7 cellular contexts compared by ENCODE assay signal in the genomic region with DNA sequence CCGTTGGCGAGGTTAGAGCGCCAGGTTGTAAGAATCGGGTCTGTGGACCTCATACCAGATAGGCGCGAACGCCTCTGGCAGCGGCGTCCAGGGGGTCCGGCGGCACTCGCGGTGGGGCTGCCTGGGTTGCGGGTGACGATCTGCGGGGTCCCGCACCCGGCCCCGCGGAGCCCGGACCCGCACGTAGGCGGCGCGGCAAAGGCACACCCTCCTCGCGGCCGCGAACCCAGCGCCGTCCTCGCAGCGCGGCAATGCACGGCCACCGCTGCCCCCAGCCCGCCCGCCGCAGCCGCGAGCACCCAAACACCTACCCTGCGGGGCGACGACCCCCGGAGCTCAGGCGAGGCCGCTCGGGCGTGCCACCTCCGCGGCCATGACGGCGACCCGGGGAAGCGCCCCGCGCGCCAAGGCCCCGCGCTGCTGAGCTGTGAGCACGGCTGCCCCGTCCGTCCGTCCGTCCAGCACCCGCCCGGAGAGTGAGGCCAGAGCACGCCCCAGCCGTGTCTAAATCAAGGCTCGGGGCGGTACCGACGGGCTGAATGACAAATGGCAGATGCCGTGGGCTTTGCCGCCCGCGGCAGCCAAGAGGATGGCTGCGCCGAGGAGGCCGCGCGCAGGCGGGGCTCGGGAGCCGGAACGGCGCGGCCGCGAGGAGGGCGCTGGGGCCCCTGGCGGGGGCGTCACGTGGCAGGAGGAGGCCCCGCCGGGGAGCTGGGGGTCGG. TPM values are rescaled to one million over a fixed set of nuclear protein-coding genes. Genes with fewer than 3 reads are reported as not detected.
DNase-seq lines count a peak whose midpoint lies in the region; ATAC-seq and TF ChIP-seq lines count a peak whose summit lies in the region.

A gene with protein sequence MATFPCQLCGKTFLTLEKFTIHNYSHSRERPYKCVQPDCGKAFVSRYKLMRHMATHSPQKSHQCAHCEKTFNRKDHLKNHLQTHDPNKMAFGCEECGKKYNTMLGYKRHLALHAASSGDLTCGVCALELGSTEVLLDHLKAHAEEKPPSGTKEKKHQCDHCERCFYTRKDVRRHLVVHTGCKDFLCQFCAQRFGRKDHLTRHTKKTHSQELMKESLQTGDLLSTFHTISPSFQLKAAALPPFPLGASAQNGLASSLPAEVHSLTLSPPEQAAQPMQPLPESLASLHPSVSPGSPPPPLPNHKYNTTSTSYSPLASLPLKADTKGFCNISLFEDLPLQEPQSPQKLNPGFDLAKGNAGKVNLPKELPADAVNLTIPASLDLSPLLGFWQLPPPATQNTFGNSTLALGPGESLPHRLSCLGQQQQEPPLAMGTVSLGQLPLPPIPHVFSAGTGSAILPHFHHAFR (minus strand): TSS at position 481 of the 722 bp plus-strand sequence. CDS start 60,123 bp downstream, outside the sequence.

- H3K27ac Mint-ChIP-seq in activated naive CD8-positive, alpha-beta T cell treated with anti-CD3 and anti-CD28 coated beads, Interleukin-2, amount 50 U/mL, for 24 hours: peak within 1 kb of the TSS; percentile 52
- H3K27ac Mint-ChIP-seq in progenitor cell of endocrine pancreas: no peak within 1 kb of the TSS

- TF ChIP-seq CTCF in HFF-Myc (IDR thresholded peaks at IDR 0.05; ENCODE audit: low read depth, low read length, missing control alignments): no peak
- no peak for TF ChIP-seq CTCF in progenitor cell of endocrine pancreas (IDR thresholded peaks at IDR 0.05; ENCODE audit: unreplicated experiment)

- H3K4me3 Mint-ChIP-seq in activated naive CD8-positive, alpha-beta T cell treated with anti-CD3 and anti-CD28 coated beads, Interleukin-2, amount 50 U/mL, for 24 hours: peak within 1 kb of the TSS; percentile 71
- H3K4me3 Mint-ChIP-seq in progenitor cell of endocrine pancreas (ENCODE audit: low read depth): peak within 1 kb of the TSS; percentile 73

- peak within 1 kb of the TSS; percentile 51 for H3K4me3 ChIP-seq in HFF-Myc (replicated peaks; ENCODE audit: low read depth, low read length)

- intact Hi-C loops in left cardiac atrium (cut with DNase I): no loop called here

- no peaks in the 10 kb centered on the region for H3K9me3 Mint-ChIP-seq in activated naive CD8-positive, alpha-beta T cell treated with anti-CD3 and anti-CD28 coated beads, Interleukin-2, amount 50 U/mL, for 24 hours
- H3K9me3 Mint-ChIP-seq in progenitor cell of endocrine pancreas (ENCODE audit: low read depth): peaks cover 15% of the 10 kb centered on the region

- peaks cover 17% of the 10 kb centered on the region for H3K4me1 Mint-ChIP-seq in activated naive CD8-positive, alpha-beta T cell treated with anti-CD3 and anti-CD28 coated beads, Interleukin-2, amount 50 U/mL, for 24 hours
- H3K4me1 Mint-ChIP-seq in progenitor cell of endocrine pancreas (ENCODE audit: low read depth): peaks cover 9% of the 10 kb centered on the region

- DNase-seq in HFF-Myc (ENCODE audit: extremely low read depth, low read depth) (no peak), NCI-H2227 treated with DMSO at 0.1 percent for 48 hours (lab: John Stamatoyannopoulos, UW) (peak; percentile 48), left cardiac atrium (peak; percentile 80), progenitor cell of endocrine pancreas (ENCODE audit: low spot score, unreplicated experiment) (peak; percentile 25), UCSD-AML1 (lab: John Stamatoyannopoulos, UW; ENCODE audit: unreplicated experiment) (no peak)
- peak; percentile 21 for DNase-seq in activated naive CD8-positive, alpha-beta T cell treated with anti-CD3 and anti-CD28 coated beads, Interleukin-2, amount 50 U/mL, for 24 hours

- H3K27me3 Mint-ChIP-seq in activated naive CD8-positive, alpha-beta T cell treated with anti-CD3 and anti-CD28 coated beads, Interleukin-2, amount 50 U/mL, for 24 hours: peaks cover 15% of the 10 kb centered on the region
- peaks cover 39% of the 10 kb centered on the region for H3K27me3 Mint-ChIP-seq in progenitor cell of endocrine pancreas

- no peaks in the 10 kb centered on the region for H3K36me3 Mint-ChIP-seq in activated naive CD8-positive, alpha-beta T cell treated with anti-CD3 and anti-CD28 coated beads, Interleukin-2, amount 50 U/mL, for 24 hours (ENCODE audit: low read depth)
- H3K36me3 Mint-ChIP-seq in progenitor cell of endocrine pancreas (ENCODE audit: insufficient read depth): peaks cover 3% of the 10 kb centered on the region

- peak; percentile 17 for TF ChIP-seq POLR2A in GM15510 (IDR thresholded peaks at IDR 0.05; ENCODE audit: borderline replicate concordance, extremely low read depth, insufficient read length)

- peak; percentile 81 for ATAC-seq in activated naive CD8-positive, alpha-beta T cell treated with anti-CD3 and anti-CD28 coated beads, Interleukin-2, amount 50 U/mL, for 24 hours
- ATAC-seq in left cardiac atrium: peak; percentile 96 to 97

RNA-seq across cellular contexts. Expression of the gene that starts here (rescaled TPM):
- total RNA-seq in left cardiac atrium (10 to 100 TPM; 14.3 to 16.6 TPM), progenitor cell of endocrine pancreas (23.7 and 28.1 TPM in 2 replicates)

Comparison
In these comparisons a context has a peak if more than half of its experiments do, and no peak if none do; other contexts are left out.
1. DNase-seq: peak in NCI-H2227 treated with DMSO at 0.1 percent for 48 hours (single experiment), activated naive CD8-positive, alpha-beta T cell treated with anti-CD3 and anti-CD28 coated beads, Interleukin-2, amount 50 U/mL, for 24 hours (single experiment), left cardiac atrium (single experiment) and progenitor cell of endocrine pancreas (single experiment); none in HFF-Myc (single experiment) and UCSD-AML1 (single experiment).